ENCODE assay signal across 8 cellular contexts in genomic region chr10:22681783-22682183, GRCh38. TPM values are rescaled to one million over a fixed set of nuclear protein-coding genes. Genes with fewer than 3 reads are reported as not detected.
DNase-seq lines count a peak whose midpoint lies in the region; ATAC-seq and TF ChIP-seq lines count a peak whose summit lies in the region.

No MANE protein-coding gene starts in this region.

- H3K27ac ChIP-seq in adrenal gland, result peak overlapping the region in 2 of 5 donors; percentile 6 to 11
- peak overlapping the region; percentile 78 for H3K27ac ChIP-seq in mesodermal cell (ENCODE audit: low read depth, low read length, severe bottlenecking)
- H3K27ac ChIP-seq in gastroesophageal sphincter, result peak overlapping the region in 1 of 4 donors; percentile 29

- no peaks in the 10 kb centered on the region for H3K27me3 ChIP-seq in adrenal gland
- H3K27me3 ChIP-seq in gastroesophageal sphincter, result no peaks in the 10 kb centered on the region

- no peak for TF ChIP-seq EP300 in gastroesophageal sphincter (IDR thresholded peaks at IDR 0.05)

- WGBS in adrenal gland, 4 donors, result 56 to 69% (median 60%) methylated on average over 4 of the region's 4 CpGs
- 75% methylated on average over 1 of the region's 4 CpGs; no CpG with 5 or more reads in 1 of the 2 experiments for WGBS in mesodermal cell (ENCODE audit: insufficient coverage in 2 of 2), 2 experiments
- 54 to 70% methylated on average over 4 of the region's 4 CpGs for WGBS in gastroesophageal sphincter (ENCODE audit: low coverage in 1 of 2), 2 donors

- TF ChIP-seq CTCF in adrenal gland (IDR thresholded peaks at IDR 0.05), result no peak
- no peak for TF ChIP-seq CTCF in gastroesophageal sphincter (IDR thresholded peaks at IDR 0.05)

- no peaks in the 10 kb centered on the region for H3K9me3 ChIP-seq in adrenal gland (replicated peaks in 1 of 3)
- H3K9me3 ChIP-seq in mesodermal cell (ENCODE audit: control insufficient read depth, low read length), result no peaks in the 10 kb centered on the region
- H3K9me3 ChIP-seq in gastroesophageal sphincter, result no peaks in the 10 kb centered on the region

- ATAC-seq in GM21786 (IDR thresholded peaks at IDR 0.05; ENCODE audit: unreplicated experiment) (peak; percentile 21), gastroesophageal sphincter (no peak)

- H3K36me3 ChIP-seq in adrenal gland (replicated peaks in 1 of 2) (no peaks in the 10 kb centered on the region), mesodermal cell (ENCODE audit: control insufficient read depth, insufficient read depth, low read length) (no peaks in the 10 kb centered on the region), gastroesophageal sphincter (no peaks in the 10 kb centered on the region)

- intact Hi-C loops in adrenal gland (cut with DNase I), result no loop called here

- no peak overlapping the region for H3K4me3 ChIP-seq in adrenal gland
- no peak overlapping the region for H3K4me3 ChIP-seq in mesodermal cell (ENCODE audit: extremely low read depth, insufficient read depth, low read length, poor library complexity, severe bottlenecking)
- H3K4me3 ChIP-seq in gastroesophageal sphincter, result no peak overlapping the region

- DNase-seq in OCI-M1 (lab: John Stamatoyannopoulos, UW) (peak; percentile 84), adrenal gland (peak in 5 of 7 donors; percentile 58 to 71 (median 67)), DMS79 (lab: John Stamatoyannopoulos, UW) (no peak), cortex of kidney (lab: John Stamatoyannopoulos, UW) (no peak), NCI-H1436 treated with DMSO at 0.1 percent for 48 hours (lab: John Stamatoyannopoulos, UW) (no peak)

- no peak for TF ChIP-seq POLR2A in adrenal gland (IDR thresholded peaks at IDR 0.05)
- no peak for TF ChIP-seq POLR2A in gastroesophageal sphincter (IDR thresholded peaks at IDR 0.05)

- peaks cover 13 to 50% of the 10 kb centered on the region in 2 donors for H3K4me1 ChIP-seq in adrenal gland (replicated peaks in 1 of 2)
- peaks cover 27% of the 10 kb centered on the region for H3K4me1 ChIP-seq in mesodermal cell (ENCODE audit: control insufficient read depth, insufficient read depth, low read length, poor library complexity, severe bottlenecking)
- H3K4me1 ChIP-seq in gastroesophageal sphincter, result peaks cover 11 to 53% (median 12%) of the 10 kb centered on the region in 3 donors

RNA-seq across cellular contexts. Expression of gene PIP4K2A, which starts 32.6 kb away (rescaled TPM):
- total RNA-seq in adrenal gland (10 to 100 TPM; 23.8 to 70.6 (median 29.3) TPM), gastroesophageal sphincter (10 to 100 TPM; 30.4 to 57.2 (median 51.3) TPM)
- 10 to 100 TPM; 12.3 to 38.9 (median 13.4) TPM for polyA plus RNA-seq in adrenal gland
- 41.2 TPM for polyA plus RNA-seq in mesodermal cell (2013, experiment 1 of 2)
- 42.1 TPM for polyA plus RNA-seq in mesodermal cell (2013, experiment 2 of 2)

Comparison
In these comparisons a context has a peak if more than half of its experiments do, and no peak if none do; other contexts are left out.
1. DNase-seq: peak in OCI-M1 (single experiment) and adrenal gland (5 of 7); none in DMS79 (single experiment), cortex of kidney (single experiment) and NCI-H1436 treated with DMSO at 0.1 percent for 48 hours (single experiment).